ENCODE assay signal across 8 cellular contexts in genomic region chr3:30353711-30354467, GRCh38.
DNase-seq lines count a peak whose midpoint lies in the region; ATAC-seq and TF ChIP-seq lines count a peak whose summit lies in the region.

No MANE protein-coding gene starts in this region.

- DNase-seq in activated CD4-positive, CD25-positive, alpha-beta regulatory T cell treated with anti-CD3 and anti-CD28 coated beads, Interleukin-2, amount 50 U/mL, for 16 hours (ENCODE audit: low read depth, low spot score), result peak; percentile 34
- DNase-seq in heart right ventricle, result no peak
- no peak for DNase-seq in vagina (ENCODE audit: extremely low spot score in 2 of 2)
- DNase-seq in NCI-H2196 (lab: John Stamatoyannopoulos, UW; ENCODE audit: unreplicated experiment), result no peak
- DNase-seq in DMS79 treated with DMSO at 0.1 percent for 48 hours (lab: John Stamatoyannopoulos, UW), result no peak
- DNase-seq in NCI-H446 treated with DMSO at 0.1 percent for 48 hours (lab: John Stamatoyannopoulos, UW), result no peak

- intact Hi-C loops in heart right ventricle (cut with DNase I) (loop anchor here in 2 of 10 donors (5.0 to 10.0 kb wide), 4 partner anchors 83 to 253 kb away; partner anchors contain the start of gene TGFBR2 (in 1 of the 2)), vagina (cut with DNase I) (no loop called here)

- TF ChIP-seq POLR2A in vagina (IDR thresholded peaks at IDR 0.05), result no peak

- H3K9me3 ChIP-seq in heart right ventricle (no peaks in the 10 kb centered on the region), vagina (no peaks in the 10 kb centered on the region)

- peak overlapping the region in 9 of 10 donors; percentile 59 to 82 (median 75) for H3K27ac ChIP-seq in heart right ventricle
- peak overlapping the region; percentile 60 for H3K27ac ChIP-seq in vagina

- H3K4me3 ChIP-seq in heart right ventricle (no peak overlapping the region), vagina (no peak overlapping the region)

- peaks cover 5 to 63% (median 55%) of the 10 kb centered on the region in 9 donors for H3K4me1 ChIP-seq in heart right ventricle
- H3K4me1 ChIP-seq in vagina, result peaks cover 66% of the 10 kb centered on the region

- TF ChIP-seq CTCF in heart right ventricle (IDR thresholded peaks at IDR 0.05) (no peak), vagina (IDR thresholded peaks at IDR 0.05) (no peak)

- H3K27me3 ChIP-seq in heart right ventricle, result no peaks in the 10 kb centered on the region
- H3K27me3 ChIP-seq in vagina, result no peaks in the 10 kb centered on the region

- 8 to 17% methylated on average over 1 of the region's 1 CpG for WGBS in heart right ventricle, 2 donors

- no peaks in the 10 kb centered on the region for H3K36me3 ChIP-seq in heart right ventricle
- H3K36me3 ChIP-seq in vagina, result no peaks in the 10 kb centered on the region

- peak; percentile 98 for ATAC-seq in GM18907 (IDR thresholded peaks at IDR 0.05; ENCODE audit: unreplicated experiment)
- peak; percentile 92 for ATAC-seq in HG02973 (IDR thresholded peaks at IDR 0.05; ENCODE audit: unreplicated experiment)
- peak; percentile 40 to 88 (median 76) for ATAC-seq in heart right ventricle
